In the genomic region with DNA sequence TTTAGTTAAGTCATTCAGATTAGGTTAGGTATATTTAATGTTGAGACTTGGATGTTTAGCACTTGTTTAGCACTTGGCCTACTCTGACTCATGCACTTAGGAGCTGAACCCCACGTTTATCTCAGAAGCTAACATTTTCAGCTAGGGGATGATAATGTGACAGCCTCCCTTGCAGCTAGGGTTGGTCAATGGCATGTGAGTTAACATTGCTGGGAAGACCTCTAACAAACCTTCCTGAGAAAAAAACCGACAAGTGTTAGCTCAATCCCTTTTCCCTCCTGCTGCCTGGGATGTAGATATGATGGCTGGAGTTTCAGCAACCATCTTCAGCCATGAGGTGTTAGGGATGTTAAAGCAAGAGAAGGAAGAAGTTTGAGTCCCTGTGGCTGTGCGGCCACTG, we compare ENCODE assay signal across 23 cellular contexts.
DNase-seq lines count a peak whose midpoint lies in the region; ATAC-seq, FAIRE-seq and TF ChIP-seq lines count a peak whose summit lies in the region.
"Had no signal": no experiment of that assay in that cellular context is flagged by ENCODE, and none has a peak within 500 bp of the region (broad histone marks: within the 10 kb centered on the region; RNA-seq: fewer than 3 reads in every experiment).

No MANE protein-coding gene starts in this region.

- H3K9me3 ChIP-seq in HEK293 (ENCODE audit: control insufficient read depth, insufficient read depth, low read depth, low read length): no peaks in the 10 kb centered on the region
- no peaks in the 10 kb centered on the region for H3K9me3 ChIP-seq in K562 (replicated peaks; ENCODE audit: control insufficient read depth, insufficient read depth, low read depth, low read length)
- H3K9me3 ChIP-seq: BE2C had no signal

- no peak overlapping the region for H2AFZ ChIP-seq in K562 (ENCODE audit: low read depth, low read length)

- no peak for TF ChIP-seq POLR2A in K562 (conservative IDR thresholded peaks at IDR 0.05)

- peaks cover 5 to 48% of the 10 kb centered on the region in 2 experiments; a peak in 4 of 5 replicates for H3K27me3 ChIP-seq in K562 (ENCODE audit: control insufficient read depth in 2 of 2, insufficient read depth in 2 of 2, low read length in 2 of 2)
- H3K27me3 ChIP-seq: BLaER1 had no signal

- CTCF ChIA-PET in HEK293 (lab: Yijun Ruan, JAX) (no interaction called here), K562 (lab: Yijun Ruan, JAX; ENCODE audit: low intra/inter-chr PET ratio) (no interaction called here)

- no peaks in the 10 kb centered on the region for H3K9me1 ChIP-seq in K562 (ENCODE audit: control insufficient read depth, insufficient read depth, low read length)

- H3K27ac ChIP-seq in HEK293 (ENCODE audit: extremely low read depth, low read depth, low read length) (no peak overlapping the region), K562 (ENCODE audit: extremely low read depth, low read depth, low read length) (no peak overlapping the region)
- H3K27ac ChIP-seq: BLaER1 had no signal

- DNase-seq in K562 (ENCODE audit: extremely low read depth in 1 of 4, low spot score in 3 of 4) (no peak), urothelium cell line (ENCODE audit: low spot score) (no peak), GDM1 (lab: John Stamatoyannopoulos, UW) (no peak), mesenteric fat pad (ENCODE audit: low spot score) (no peak)
- DNase-seq: 8988T; ACHN; BE2C; C1 segment of cervical spinal cord; CD4-positive, alpha-beta memory T cell; CD4-positive, CD25-positive, alpha-beta regulatory T cell; CD8-positive, alpha-beta memory T cell; COR-L47; DMS 273 treated with DMSO at 0.1 percent for 48 hours; DMS153; DMS53; DMS79; DND-41; EL; GF-D8 had no signal

- ATAC-seq in K562: no peak

- in situ Hi-C loops in K562 (cut with MboI): no loop called here

- 4% methylated on average over 3 of the region's 3 CpGs for WGBS in K562 (ENCODE audit: insufficient coverage, low coverage, missing lambda C conversion rate)

- intact Hi-C loops in K562 (cut with micrococcal nuclease): no loop called here

- POLR2A ChIA-PET in HEK293 (lab: Yijun Ruan, JAX) (no interaction called here), K562 (lab: Yijun Ruan, JAX) (no interaction called here)

- peaks cover 4% of the 10 kb centered on the region; the same call in 1 of the 2 replicates for H4K20me1 ChIP-seq in K562 (replicated peaks; ENCODE audit: control insufficient read depth, insufficient read depth, low read length)
- H4K20me1 ChIP-seq: BLaER1 had no signal

- TF ChIP-seq EP300 in K562 (IDR thresholded peaks at IDR 0.05; ENCODE audit: low read length): no peak

- H3K4me1 ChIP-seq in HEK293 (ENCODE audit: control insufficient read depth, insufficient read depth, low read length): peaks cover 2% of the 10 kb centered on the region; the same call in 1 of the 2 replicates
- H3K4me1 ChIP-seq in K562 (replicated peaks in 1 of 2; ENCODE audit: control insufficient read depth in 2 of 2, insufficient read depth in 2 of 2, low read length in 2 of 2): no peaks in the 10 kb centered on the region
- H3K4me1 ChIP-seq: BE2C, BLaER1 had no signal

- no peak for TF ChIP-seq CTCF in HEK293 (tag by site-specific recombination; IDR thresholded peaks at IDR 0.05)
- TF ChIP-seq CTCF in K562 (IDR thresholded peaks at IDR 0.05 in 2 of 3, conservative IDR thresholded peaks at IDR 0.05 in 1 of 3; ENCODE audit: insufficient read depth in 2 of 3, low read depth in 1 of 3, low read length in 3 of 3): no peak

- no peak for TF ChIP-seq RAD21 in K562 (CRISPR knock-in tag; conservative IDR thresholded peaks at IDR 0.05 in 1 of 2, IDR thresholded peaks at IDR 0.05 in 1 of 2)

- no peak overlapping the region for H3K4me3 ChIP-seq in HEK293 (ENCODE audit: low read depth, low read length)
- no peak overlapping the region for H3K4me3 ChIP-seq in K562
- H3K4me3 ChIP-seq: BLaER1 had no signal

- no peaks in the 10 kb centered on the region for H3K79me2 ChIP-seq in K562 (ENCODE audit: control insufficient read depth, insufficient read depth, low read length)

- BruUV-seq in K562 (replicated peaks; lab: Mats Ljungman, UMichigan): no TSS peak

- FAIRE-seq in K562 (lab: Jason Lieb, UNC) (no peak), urothelium cell line (lab: Jason Lieb, UNC) (peak; percentile 40)
- FAIRE-seq: A204.1, GM19239 had no signal

- H3K9ac ChIP-seq in K562 (ENCODE audit: insufficient read depth in 1 of 2, low read depth in 2 of 2, low read length in 2 of 2): no peak overlapping the region
- H3K9ac ChIP-seq: BLaER1 had no signal

- H3K4me2 ChIP-seq in K562 (ENCODE audit: insufficient read depth, low read length): no peak overlapping the region
- H3K4me2 ChIP-seq: BLaER1 had no signal

- no peaks in the 10 kb centered on the region for H3K36me3 ChIP-seq in HEK293 (ENCODE audit: control insufficient read depth in 2 of 2, insufficient read depth in 1 of 2, low read length in 2 of 2)
- H3K36me3 ChIP-seq in K562 (ENCODE audit: control insufficient read depth, insufficient read depth, low read length): no peaks in the 10 kb centered on the region
- H3K36me3 ChIP-seq: BE2C, BLaER1 had no signal

TF ChIP-seq in HEK293, 187 proteins besides CTCF, POLR2A, EP300 and RAD21:
- TF ChIP-seq ZNF580 (tag by site-specific recombination; IDR thresholded peaks at IDR 0.05) (peak; percentile 71; the same call in 1 of the 2 replicates), SETDB1 (IDR thresholded peaks at IDR 0.05; ENCODE audit: insufficient read length, low read length) (peak; percentile 32), ZBTB1 (tag by site-specific recombination; IDR thresholded peaks at IDR 0.05) (no peak), TRIM28 (IDR thresholded peaks at IDR 0.05; ENCODE audit: borderline replicate concordance, low read length) (0 out of 2 replicates have a peak, but pooled peaks have one; percentile 54)

TF ChIP-seq in K562, 482 proteins besides CTCF, POLR2A, EP300 and RAD21:
- TF ChIP-seq HMG20A (CRISPR knock-in tag; conservative IDR thresholded peaks at IDR 0.05): no peak
- TF ChIP-seq RBM25 (IDR thresholded peaks at IDR 0.05; ENCODE audit: low read depth, low read length, severe bottlenecking): peak; percentile 57

Comparison
In these comparisons a context has a peak if more than half of its experiments do, and no peak if none do; other contexts are left out.
1. Of the 44 proteins assayed by ChIP-seq in both K562 and HEK293: peak only in K562: none; only in HEK293: SETDB1 and TRIM28; in both: none; in neither: 42.